ENCODE assay signal across 1 cellular context in the genomic region with DNA sequence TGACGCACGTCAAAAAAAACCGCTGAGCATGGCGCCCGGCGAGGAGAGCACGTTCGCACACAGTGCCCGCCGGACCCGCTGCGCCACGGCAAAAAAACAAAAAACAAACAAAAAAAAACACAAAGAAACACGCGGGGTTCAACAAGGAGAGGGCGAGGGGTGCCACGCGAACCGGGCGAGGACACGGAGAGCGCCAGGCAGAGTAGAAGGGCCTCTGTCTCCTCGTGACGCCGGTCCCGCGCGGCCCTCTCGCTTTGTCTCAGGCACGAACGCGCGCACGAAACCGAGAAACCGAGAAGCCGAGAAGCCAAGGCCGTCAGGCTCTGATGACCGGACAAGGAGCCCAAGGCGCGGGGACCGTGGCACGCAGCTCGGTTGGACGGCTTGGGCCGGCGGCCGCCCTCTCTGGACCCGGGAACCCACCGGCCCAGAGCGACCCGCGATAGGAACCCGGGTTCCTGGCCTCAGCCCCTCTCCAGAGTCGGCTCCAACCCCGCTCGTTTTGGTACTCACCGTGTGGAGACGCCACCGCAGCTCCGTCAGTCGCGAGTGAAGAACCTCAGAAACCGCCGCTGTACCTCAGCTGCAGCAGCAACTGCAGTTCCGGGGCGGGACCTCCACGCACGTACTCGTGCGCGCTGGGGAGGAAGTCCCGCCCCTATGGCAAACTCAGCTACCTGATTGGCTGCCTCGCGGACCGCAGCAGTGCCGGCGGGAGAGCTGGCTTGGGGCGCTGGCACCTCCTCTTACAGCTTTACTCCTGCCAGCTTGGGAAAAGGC.
TF ChIP-seq lines count a peak whose summit lies in the region.

A gene with protein sequence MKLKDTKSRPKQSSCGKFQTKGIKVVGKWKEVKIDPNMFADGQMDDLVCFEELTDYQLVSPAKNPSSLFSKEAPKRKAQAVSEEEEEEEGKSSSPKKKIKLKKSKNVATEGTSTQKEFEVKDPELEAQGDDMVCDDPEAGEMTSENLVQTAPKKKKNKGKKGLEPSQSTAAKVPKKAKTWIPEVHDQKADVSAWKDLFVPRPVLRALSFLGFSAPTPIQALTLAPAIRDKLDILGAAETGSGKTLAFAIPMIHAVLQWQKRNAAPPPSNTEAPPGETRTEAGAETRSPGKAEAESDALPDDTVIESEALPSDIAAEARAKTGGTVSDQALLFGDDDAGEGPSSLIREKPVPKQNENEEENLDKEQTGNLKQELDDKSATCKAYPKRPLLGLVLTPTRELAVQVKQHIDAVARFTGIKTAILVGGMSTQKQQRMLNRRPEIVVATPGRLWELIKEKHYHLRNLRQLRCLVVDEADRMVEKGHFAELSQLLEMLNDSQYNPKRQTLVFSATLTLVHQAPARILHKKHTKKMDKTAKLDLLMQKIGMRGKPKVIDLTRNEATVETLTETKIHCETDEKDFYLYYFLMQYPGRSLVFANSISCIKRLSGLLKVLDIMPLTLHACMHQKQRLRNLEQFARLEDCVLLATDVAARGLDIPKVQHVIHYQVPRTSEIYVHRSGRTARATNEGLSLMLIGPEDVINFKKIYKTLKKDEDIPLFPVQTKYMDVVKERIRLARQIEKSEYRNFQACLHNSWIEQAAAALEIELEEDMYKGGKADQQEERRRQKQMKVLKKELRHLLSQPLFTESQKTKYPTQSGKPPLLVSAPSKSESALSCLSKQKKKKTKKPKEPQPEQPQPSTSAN (minus strand): TSS at position 597 of the 780 bp plus-strand sequence. CDS start 1,460 bp downstream, outside the sequence.
A gene with protein sequence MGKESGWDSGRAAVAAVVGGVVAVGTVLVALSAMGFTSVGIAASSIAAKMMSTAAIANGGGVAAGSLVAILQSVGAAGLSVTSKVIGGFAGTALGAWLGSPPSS (plus strand): TSS at position 705 of the 780 bp plus-strand sequence. CDS start 15,628 bp downstream, outside the sequence.

TF ChIP-seq in neural cell, 6 proteins besides CTCF, POLR2A, EP300 and RAD21 (continued from another document):
- TF ChIP-seq, protein P1, sequence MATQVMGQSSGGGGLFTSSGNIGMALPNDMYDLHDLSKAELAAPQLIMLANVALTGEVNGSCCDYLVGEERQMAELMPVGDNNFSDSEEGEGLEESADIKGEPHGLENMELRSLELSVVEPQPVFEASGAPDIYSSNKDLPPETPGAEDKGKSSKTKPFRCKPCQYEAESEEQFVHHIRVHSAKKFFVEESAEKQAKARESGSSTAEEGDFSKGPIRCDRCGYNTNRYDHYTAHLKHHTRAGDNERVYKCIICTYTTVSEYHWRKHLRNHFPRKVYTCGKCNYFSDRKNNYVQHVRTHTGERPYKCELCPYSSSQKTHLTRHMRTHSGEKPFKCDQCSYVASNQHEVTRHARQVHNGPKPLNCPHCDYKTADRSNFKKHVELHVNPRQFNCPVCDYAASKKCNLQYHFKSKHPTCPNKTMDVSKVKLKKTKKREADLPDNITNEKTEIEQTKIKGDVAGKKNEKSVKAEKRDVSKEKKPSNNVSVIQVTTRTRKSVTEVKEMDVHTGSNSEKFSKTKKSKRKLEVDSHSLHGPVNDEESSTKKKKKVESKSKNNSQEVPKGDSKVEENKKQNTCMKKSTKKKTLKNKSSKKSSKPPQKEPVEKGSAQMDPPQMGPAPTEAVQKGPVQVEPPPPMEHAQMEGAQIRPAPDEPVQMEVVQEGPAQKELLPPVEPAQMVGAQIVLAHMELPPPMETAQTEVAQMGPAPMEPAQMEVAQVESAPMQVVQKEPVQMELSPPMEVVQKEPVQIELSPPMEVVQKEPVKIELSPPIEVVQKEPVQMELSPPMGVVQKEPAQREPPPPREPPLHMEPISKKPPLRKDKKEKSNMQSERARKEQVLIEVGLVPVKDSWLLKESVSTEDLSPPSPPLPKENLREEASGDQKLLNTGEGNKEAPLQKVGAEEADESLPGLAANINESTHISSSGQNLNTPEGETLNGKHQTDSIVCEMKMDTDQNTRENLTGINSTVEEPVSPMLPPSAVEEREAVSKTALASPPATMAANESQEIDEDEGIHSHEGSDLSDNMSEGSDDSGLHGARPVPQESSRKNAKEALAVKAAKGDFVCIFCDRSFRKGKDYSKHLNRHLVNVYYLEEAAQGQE (IDR thresholded peaks at IDR 0.05; ENCODE audit: borderline replicate concordance): peak; percentile 80
- no peak for TF ChIP-seq SMC3 (conservative IDR thresholded peaks at IDR 0.05; ENCODE audit: poor library complexity)
- TF ChIP-seq POLR2AphosphoS5 (IDR thresholded peaks at IDR 0.05): peak; percentile 99
- TF ChIP-seq EZH2 (IDR thresholded peaks at IDR 0.05; ENCODE audit: borderline replicate concordance, insufficient read depth, low read length, poor library complexity, severe bottlenecking): no peak
- peak; percentile 83 for TF ChIP-seq MXI1 (conservative IDR thresholded peaks at IDR 0.05; ENCODE audit: poor library complexity, severe bottlenecking)
